ENCODE assay signal across 8 cellular contexts in the genomic region with DNA sequence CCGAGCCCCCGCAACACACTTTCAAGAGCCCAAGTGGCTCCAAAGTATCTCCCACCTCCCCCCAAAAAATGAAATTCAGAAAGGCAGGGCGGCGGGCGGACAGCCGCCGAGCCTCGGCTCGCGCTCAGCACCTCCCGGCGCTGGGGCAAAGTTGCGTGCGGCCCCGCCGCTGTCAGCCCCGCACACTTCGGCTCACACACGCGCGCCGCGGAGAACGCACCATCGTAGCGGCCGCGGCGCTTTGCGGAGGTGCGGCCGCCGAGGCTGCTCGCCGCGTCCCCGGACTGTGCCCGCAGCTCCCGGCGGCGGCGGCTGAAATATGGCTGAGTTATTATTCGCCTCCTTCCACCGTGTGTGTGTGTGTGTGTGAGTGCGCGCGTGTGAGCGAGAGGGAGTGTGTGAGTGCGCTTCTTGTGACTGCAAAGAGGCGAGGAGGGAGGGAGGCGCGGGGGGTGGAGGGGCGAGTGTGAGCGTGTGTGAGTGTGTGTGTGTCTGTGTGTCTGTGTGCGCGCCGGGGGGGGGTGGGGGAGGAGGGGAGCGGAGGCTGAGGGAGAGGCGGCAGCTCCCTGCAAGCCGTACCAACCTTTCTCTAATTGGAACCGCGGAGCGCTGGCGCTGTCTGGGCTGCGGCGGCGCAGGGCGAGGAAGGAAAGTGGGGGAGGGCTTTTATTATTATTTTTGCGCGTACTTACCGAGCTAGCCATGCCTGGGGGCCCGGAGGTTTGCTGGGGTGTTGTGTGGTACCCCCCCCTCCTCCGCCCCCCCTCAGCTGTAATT. TPM values are rescaled to one million over a fixed set of nuclear protein-coding genes. Genes with fewer than 3 reads are reported as not detected.
A peak's percentile ranks its signal among the peaks of the same experiment; 100 is the strongest.
DNase-seq lines count a peak whose midpoint lies in the region; ATAC-seq and TF ChIP-seq lines count a peak whose summit lies in the region.

No MANE protein-coding gene starts in this region.

- H3K4me3 ChIP-seq in CD8-positive, alpha-beta memory T cell (ENCODE audit: low read length): peak overlapping the region; percentile 72
- H3K4me3 ChIP-seq in Karpas-422 (ENCODE audit: low read length) (peak overlapping the region; percentile 89), body of pancreas (peak overlapping the region; percentile 81 to 92), iPS-15b (ENCODE audit: low read depth, low read length) (peak overlapping the region; percentile 80), skeletal muscle cell (ENCODE audit: low read depth, low read length) (peak overlapping the region; percentile 91)

- CTCF ChIA-PET in CD8-positive, alpha-beta memory T cell (lab: Charles Lee): interaction anchor here (0.8 to 2.0 kb wide), 9 partner anchors 10 to 538 kb away, joined by 3 to 14 read pairs (median 4); partner anchors contain the start of gene FOCAD

- peaks cover 36% of the 10 kb centered on the region for H3K4me1 ChIP-seq in CD8-positive, alpha-beta memory T cell (ENCODE audit: insufficient read depth, low read length)
- peaks cover 22% of the 10 kb centered on the region for H3K4me1 ChIP-seq in Karpas-422 (ENCODE audit: low read length)
- peaks cover 18% of the 10 kb centered on the region for H3K4me1 ChIP-seq in body of pancreas
- H3K4me1 ChIP-seq in iPS-15b (ENCODE audit: control insufficient read depth, insufficient read depth, low read length): peaks cover 4% of the 10 kb centered on the region

- H3K27ac Mint-ChIP-seq in CD8-positive, alpha-beta memory T cell: peak overlapping the region; percentile 94 to 99 (median 97)

- WGBS in body of pancreas, 2 donors: 0 to 1% methylated on average over 31 to 72 of the region's 73 CpGs

- peak overlapping the region; percentile 66 for H3K27ac ChIP-seq in CD8-positive, alpha-beta memory T cell (ENCODE audit: low read depth, low read length)
- H3K27ac ChIP-seq in Karpas-422 (ENCODE audit: low read length): peak overlapping the region; percentile 65
- H3K27ac ChIP-seq in body of pancreas: peak overlapping the region; percentile 52 to 87 (median 80)

- TF ChIP-seq CTCF in body of pancreas (IDR thresholded peaks at IDR 0.05): no peak

- H2AFZ ChIP-seq in Karpas-422 (ENCODE audit: low read length): peak overlapping the region; percentile 94

- H3K9me3 ChIP-seq in CD8-positive, alpha-beta memory T cell (ENCODE audit: low read length): no peaks in the 10 kb centered on the region
- H3K9me3 ChIP-seq in Karpas-422 (ENCODE audit: low read length): no peaks in the 10 kb centered on the region
- no peaks in the 10 kb centered on the region for H3K9me3 ChIP-seq in body of pancreas
- H3K9me3 ChIP-seq in iPS-15b (ENCODE audit: control insufficient read depth, insufficient read depth, low read length): no peaks in the 10 kb centered on the region

- H3K27me3 ChIP-seq in CD8-positive, alpha-beta memory T cell (ENCODE audit: insufficient read depth, low read length, poor library complexity, severe bottlenecking): no peaks in the 10 kb centered on the region
- H3K27me3 ChIP-seq in Karpas-422 (ENCODE audit: low read length) (no peaks in the 10 kb centered on the region), body of pancreas (no peaks in the 10 kb centered on the region), iPS-15b (ENCODE audit: control insufficient read depth, insufficient read depth, low read length) (peaks cover 54% of the 10 kb centered on the region)

- POLR2A ChIA-PET in CD8-positive, alpha-beta memory T cell (lab: Charles Lee): interaction anchor here (0.6 to 2.1 kb wide), 18 partner anchors 11 to 713 kb away, joined by 3 to 27 read pairs (median 6); partner anchors contain the start of genes FOCAD, HACD4 and KLHL9

- ATAC-seq in GM21367 (IDR thresholded peaks at IDR 0.05; ENCODE audit: unreplicated experiment): peak; percentile 6
- ATAC-seq in body of pancreas: peak; percentile 58

- no peaks in the 10 kb centered on the region for H3K9me2 ChIP-seq in Karpas-422 (replicated peaks; ENCODE audit: insufficient read depth, low read length)

- H3K4me3 Mint-ChIP-seq in CD8-positive, alpha-beta memory T cell: peak overlapping the region; percentile 93 to 99 (median 99)

- intact Hi-C loops in body of pancreas (cut with DNase I): no loop called here

- no peaks in the 10 kb centered on the region for H4K20me1 ChIP-seq in Karpas-422 (ENCODE audit: insufficient read depth, low read depth, low read length)

- H3K36me3 ChIP-seq in CD8-positive, alpha-beta memory T cell (ENCODE audit: insufficient read depth, low read length): no peaks in the 10 kb centered on the region
- no peaks in the 10 kb centered on the region for H3K36me3 ChIP-seq in Karpas-422 (ENCODE audit: insufficient read depth, low read length)
- H3K36me3 ChIP-seq in body of pancreas (replicated peaks in 1 of 2; ENCODE audit: insufficient read depth in 1 of 2, low read depth in 2 of 2): no peaks in the 10 kb centered on the region
- no peaks in the 10 kb centered on the region for H3K36me3 ChIP-seq in iPS-15b (ENCODE audit: control insufficient read depth, insufficient read depth, low read length)

- H3K27me3 Mint-ChIP-seq in CD8-positive, alpha-beta memory T cell: peaks cover 0 to 9% of the 10 kb centered on the region in 2 donors

- no peaks in the 10 kb centered on the region for H3K9me3 Mint-ChIP-seq in CD8-positive, alpha-beta memory T cell

- H3K4me1 Mint-ChIP-seq in CD8-positive, alpha-beta memory T cell: peaks cover 46 to 60% (median 56%) of the 10 kb centered on the region in 3 donors

- no peaks in the 10 kb centered on the region for H3K79me2 ChIP-seq in Karpas-422 (ENCODE audit: low read length)

- H3K4me2 ChIP-seq in Karpas-422 (ENCODE audit: low read depth, low read length, poor library complexity, severe bottlenecking): peak overlapping the region; percentile 100

- H3K9ac ChIP-seq in Karpas-422 (ENCODE audit: low read length) (peak overlapping the region; percentile 78), iPS-15b (ENCODE audit: low read depth, low read length) (no peak overlapping the region)

- no peak for TF ChIP-seq POLR2A in body of pancreas (IDR thresholded peaks at IDR 0.05)

- H3K36me3 Mint-ChIP-seq in CD8-positive, alpha-beta memory T cell: peaks cover 0 to 29% (median 0%) of the 10 kb centered on the region in 3 donors

- DNase-seq in CD8-positive, alpha-beta memory T cell: peak; percentile 53 to 89 (median 69)
- DNase-seq in Karpas-422: peak; percentile 82
- DNase-seq in T-helper 9 cell: peak; percentile 68
- DNase-seq in body of pancreas: peak; percentile 68 to 71 (median 70)
- DNase-seq in skeletal muscle cell (ENCODE audit: low read depth): peak; percentile 30
- DNase-seq in NCI-H128 (lab: John Stamatoyannopoulos, UW; ENCODE audit: unreplicated experiment): no peak

RNA-seq across cellular contexts. Expression of gene MLLT3, which starts 0.6 kb away (rescaled TPM):
- total RNA-seq in CD8-positive, alpha-beta memory T cell: 10 to 100 TPM; 36.8 to 37.0 TPM
- 24.6 TPM for polyA plus RNA-seq in CD8-positive, alpha-beta memory T cell
- 4.0 and 5.8 TPM in 2 replicates for total RNA-seq in Karpas-422 (2014; rRNA removed; shearing (Covaris generic); ENCODE audit: low replicate concordance)
- 1 to 10 TPM; 5.6 to 5.7 TPM for total RNA-seq in body of pancreas
